1 cellular context compared by ENCODE assay signal in genomic region chr10:35219292-35219691, GRCh38.
TF ChIP-seq lines count a peak whose summit lies in the region.

No MANE protein-coding gene starts in this region.

TF ChIP-seq in SK-N-SH treated with all-trans-retinoic acid at 6 μM for 48 hours, 23 proteins besides CTCF, POLR2A, EP300 and RAD21 (continued from another document):
- no peak for TF ChIP-seq SNAI2 (CRISPR knock-in tag; IDR thresholded peaks at IDR 0.05)
- TF ChIP-seq ESRRG (CRISPR knock-in tag; IDR thresholded peaks at IDR 0.05) = no peak
